In genomic region chr12:12266389-12266872, GRCh38 we compare ENCODE assay signal across 8 cellular contexts. TPM values are rescaled to one million over a fixed set of nuclear protein-coding genes. Genes with fewer than 3 reads are reported as not detected.
A peak's percentile ranks its signal among the peaks of the same experiment; 100 is the strongest.
DNase-seq lines count a peak whose midpoint lies in the region; ATAC-seq and TF ChIP-seq lines count a peak whose summit lies in the region.

No MANE protein-coding gene starts in this region.

- H3K4me2 ChIP-seq in BLaER1 treated with 17β-estradiol and CSF1 and Interleukin-3, amounts not matched to agents 10 nM and 100 nM = peak overlapping the region; percentile 84 to 99 (median 93)

- H3K36me3 Mint-ChIP-seq in stimulated activated effector memory CD8-positive, alpha-beta T cell treated with anti-CD3 and anti-CD28 coated beads, Interleukin-12 subunit alpha, Interleukin-12 subunit beta, amount 100 ng/mL, for 72 hours = no peaks in the 10 kb centered on the region

- peak overlapping the region; percentile 94 to 99 (median 97); a peak in 21 of 22 replicates for H3K27ac ChIP-seq in BLaER1 treated with 17β-estradiol and CSF1 and Interleukin-3, amounts not matched to agents 10 nM and 100 nM
- H3K27ac ChIP-seq in adrenal gland = peak overlapping the region; percentile 91 to 99 (median 98)
- peak overlapping the region; percentile 100 for H3K27ac ChIP-seq in iPS-20b (ENCODE audit: low read length)

- TF ChIP-seq POLR2A in adrenal gland (IDR thresholded peaks at IDR 0.05) = no peak

- 0% methylated on average over 3 to 27 of the region's 27 CpGs for WGBS in adrenal gland, 4 donors

- peaks cover 8 to 27% (median 23%) of the 10 kb centered on the region in 10 experiments for H3K4me1 ChIP-seq in BLaER1 treated with 17β-estradiol and CSF1 and Interleukin-3, amounts not matched to agents 10 nM and 100 nM
- H3K4me1 ChIP-seq in adrenal gland (replicated peaks in 1 of 2) (peaks cover 3 to 19% of the 10 kb centered on the region in 2 donors), iPS-20b (ENCODE audit: insufficient read depth, low read length) (peaks cover 9% of the 10 kb centered on the region; the same call in 1 of the 2 replicates)

- H4K20me1 ChIP-seq in BLaER1 treated with 17β-estradiol and CSF1 and Interleukin-3, amounts not matched to agents 10 nM and 100 nM = peaks cover 0 to 44% (median 23%) of the 10 kb centered on the region in 11 experiments; a peak in 20 of 22 replicates

- peak in 3 of 7 donors; percentile 3 to 59 (median 40) for DNase-seq in adrenal gland
- DNase-seq in stimulated activated effector memory CD8-positive, alpha-beta T cell treated with anti-CD3 and anti-CD28 coated beads, Interleukin-12 subunit alpha, Interleukin-12 subunit beta, amount 100 ng/mL, for 72 hours (ENCODE audit: low spot score in 2 of 2) = no peak
- DNase-seq in NCI-H1694 treated with DMSO at 0.1 percent for 48 hours (lab: John Stamatoyannopoulos, UW) = no peak
- no peak for DNase-seq in cortex of kidney (lab: John Stamatoyannopoulos, UW)

- intact Hi-C loops in adrenal gland (cut with DNase I) = no loop called here

- H3K4me1 Mint-ChIP-seq in stimulated activated effector memory CD8-positive, alpha-beta T cell treated with anti-CD3 and anti-CD28 coated beads, Interleukin-12 subunit alpha, Interleukin-12 subunit beta, amount 100 ng/mL, for 72 hours = peaks cover 20% of the 10 kb centered on the region

- H3K9me3 ChIP-seq in BLaER1 treated with 17β-estradiol and CSF1 and Interleukin-3, amounts not matched to agents 10 nM and 100 nM (replicated peaks in 1 of 11) = peaks cover 0 to 12% (median 7%) of the 10 kb centered on the region in 11 experiments; a peak in 7 of 22 replicates
- no peaks in the 10 kb centered on the region for H3K9me3 ChIP-seq in adrenal gland (replicated peaks in 1 of 3)
- no peaks in the 10 kb centered on the region for H3K9me3 ChIP-seq in iPS-20b (ENCODE audit: insufficient read depth, low read depth, low read length)

- H3K4me3 Mint-ChIP-seq in stimulated activated effector memory CD8-positive, alpha-beta T cell treated with anti-CD3 and anti-CD28 coated beads, Interleukin-12 subunit alpha, Interleukin-12 subunit beta, amount 100 ng/mL, for 72 hours = peak overlapping the region; percentile 77

- H3K4me3 ChIP-seq in BLaER1 treated with 17β-estradiol and CSF1 and Interleukin-3, amounts not matched to agents 10 nM and 100 nM = peak overlapping the region; percentile 75 to 91 (median 85)
- H3K4me3 ChIP-seq in adrenal gland (peak overlapping the region; percentile 21 to 92 (median 69)), iPS-20b (ENCODE audit: low read length) (peak overlapping the region; percentile 88)

- peaks cover 0 to 6% (median 0%) of the 10 kb centered on the region in 11 experiments; a peak in 2 of 22 replicates for H3K36me3 ChIP-seq in BLaER1 treated with 17β-estradiol and CSF1 and Interleukin-3, amounts not matched to agents 10 nM and 100 nM
- H3K36me3 ChIP-seq in adrenal gland (replicated peaks in 1 of 2) (no peaks in the 10 kb centered on the region), iPS-20b (ENCODE audit: insufficient read depth, low read depth, low read length) (no peaks in the 10 kb centered on the region)

- H3K9ac ChIP-seq in BLaER1 treated with 17β-estradiol and CSF1 and Interleukin-3, amounts not matched to agents 10 nM and 100 nM = peak overlapping the region; percentile 94 to 99 (median 96)
- H3K9ac ChIP-seq in iPS-20b (ENCODE audit: low read depth, low read length) = peak overlapping the region; percentile 100

- H3K27me3 ChIP-seq in BLaER1 treated with 17β-estradiol and CSF1 and Interleukin-3, amounts not matched to agents 10 nM and 100 nM = no peaks in the 10 kb centered on the region
- no peaks in the 10 kb centered on the region for H3K27me3 ChIP-seq in adrenal gland
- no peaks in the 10 kb centered on the region for H3K27me3 ChIP-seq in iPS-20b (ENCODE audit: insufficient read depth, low read length)

- TF ChIP-seq CTCF in adrenal gland (IDR thresholded peaks at IDR 0.05) = no peak

- H3K27ac Mint-ChIP-seq in stimulated activated effector memory CD8-positive, alpha-beta T cell treated with anti-CD3 and anti-CD28 coated beads, Interleukin-12 subunit alpha, Interleukin-12 subunit beta, amount 100 ng/mL, for 72 hours = no peak overlapping the region

- H3K9me3 Mint-ChIP-seq in stimulated activated effector memory CD8-positive, alpha-beta T cell treated with anti-CD3 and anti-CD28 coated beads, Interleukin-12 subunit alpha, Interleukin-12 subunit beta, amount 100 ng/mL, for 72 hours = no peaks in the 10 kb centered on the region

- peak; percentile 40 for ATAC-seq in HG02870 (IDR thresholded peaks at IDR 0.05; ENCODE audit: unreplicated experiment)
- ATAC-seq in stimulated activated effector memory CD8-positive, alpha-beta T cell treated with anti-CD3 and anti-CD28 coated beads, Interleukin-12 subunit alpha, Interleukin-12 subunit beta, amount 100 ng/mL, for 72 hours = no peak
- no peak for ATAC-seq in GM21515 (IDR thresholded peaks at IDR 0.05; ENCODE audit: unreplicated experiment)

RNA-seq across cellular contexts. Expression of gene LRP6, which starts 0.4 kb away (rescaled TPM):
- 10 to 100 TPM in 7 of 8 donors, 1 to 10 TPM in 1; 9.2 to 31.9 (median 18.6) TPM for total RNA-seq in adrenal gland
- polyA plus RNA-seq in adrenal gland = 10 to 100 TPM in 1 of 3 donors, 1 to 10 TPM in 2; 3.5 to 10.4 (median 5.2) TPM
